Comparison of ENCODE assay signal across 2 cellular contexts in the genomic region with DNA sequence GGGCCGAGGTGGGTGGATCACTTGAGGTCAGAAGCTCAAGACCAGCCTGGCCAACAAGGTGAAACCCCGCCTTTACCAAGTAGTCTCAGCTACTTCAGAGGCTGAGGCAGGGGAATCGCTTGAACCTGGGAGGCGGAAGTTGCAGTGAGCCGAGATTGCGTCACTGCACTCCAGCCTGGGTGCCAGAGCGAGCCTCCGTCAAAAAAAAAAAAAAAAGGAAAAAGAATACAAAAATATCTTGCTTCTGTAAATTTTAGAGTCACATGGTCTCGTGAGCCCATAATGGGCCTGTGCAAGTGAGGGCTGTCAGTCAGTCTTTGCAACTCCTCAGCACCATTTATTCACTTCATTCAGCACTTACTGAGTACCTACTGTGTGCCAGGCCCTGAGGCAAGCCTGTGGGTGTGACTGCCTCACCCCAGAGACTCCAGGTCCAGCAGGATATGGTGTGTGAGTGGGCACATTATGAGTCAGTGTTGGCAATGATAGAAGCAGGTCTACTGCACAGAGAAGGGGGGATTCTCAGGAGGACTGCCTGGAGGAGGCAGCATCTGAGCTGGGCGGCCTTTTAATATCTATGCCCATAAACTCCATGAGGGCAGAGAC.
TF ChIP-seq lines count a peak whose summit lies in the region.

No MANE protein-coding gene starts in this region.

TF ChIP-seq in GM12878, 131 proteins besides CTCF, POLR2A, EP300 and RAD21 (continued from another document and continues in another):
- TF ChIP-seq E2F4 (IDR thresholded peaks at IDR 0.05; ENCODE audit: low read depth, low read length) (no peak), SREBF2 (IDR thresholded peaks at IDR 0.05; ENCODE audit: low read length) (no peak), NFIC (IDR thresholded peaks at IDR 0.05; ENCODE audit: low read depth, low read length) (no peak), CHD4 (IDR thresholded peaks at IDR 0.05) (no peak), RB1 (IDR thresholded peaks at IDR 0.05; ENCODE audit: borderline replicate concordance) (no peak), MEF2A (IDR thresholded peaks at IDR 0.05; ENCODE audit: insufficient read depth, low read depth, low read length) (no peak), CEBPB (IDR thresholded peaks at IDR 0.05; ENCODE audit: borderline replicate concordance in 1 of 2, low read depth in 2 of 2, low read length in 2 of 2) (peak in 1 of 2 experiments; percentile 60; a peak in 1 of 4 replicates), NBN (IDR thresholded peaks at IDR 0.05) (no peak; the same call in 1 of the 2 replicates), MXI1 (IDR thresholded peaks at IDR 0.05; ENCODE audit: low read depth, low read length) (no peak), NFYA (IDR thresholded peaks at IDR 0.05; ENCODE audit: borderline replicate concordance, low read depth, low read length) (no peak), MYC (IDR thresholded peaks at IDR 0.05; ENCODE audit: insufficient read depth, insufficient read length, insufficient replicate concordance, low read length, severe bottlenecking) (no peak), SREBF1 (IDR thresholded peaks at IDR 0.05; ENCODE audit: low read length) (no peak), SIN3A (IDR thresholded peaks at IDR 0.05; ENCODE audit: low read depth, low read length) (no peak), MEF2B (IDR thresholded peaks at IDR 0.05; ENCODE audit: partially characterized antibody, poor library complexity, severe bottlenecking) (no peak), REST (IDR thresholded peaks at IDR 0.05; ENCODE audit: low read depth, low read length) (no peak), KAT2A (conservative IDR thresholded peaks at IDR 0.05; ENCODE audit: control insufficient read depth, low read depth, low read length) (no peak), CBX5 (IDR thresholded peaks at IDR 0.05; ENCODE audit: low read depth) (no peak), SMAD5 (IDR thresholded peaks at IDR 0.05; ENCODE audit: low read depth) (no peak), KLF5 (IDR thresholded peaks at IDR 0.05; ENCODE audit: partially characterized antibody) (no peak), ASH2L (IDR thresholded peaks at IDR 0.05; ENCODE audit: borderline replicate concordance, low read depth) (no peak), SMAD1 (IDR thresholded peaks at IDR 0.05; ENCODE audit: low read depth, partially characterized antibody) (no peak), IKZF2 (IDR thresholded peaks at IDR 0.05) (no peak), NFXL1 (IDR thresholded peaks at IDR 0.05; ENCODE audit: borderline replicate concordance) (no peak), BCL11A (IDR thresholded peaks at IDR 0.05; ENCODE audit: low read depth, low read length) (no peak)
- TF ChIP-seq, protein P1, sequence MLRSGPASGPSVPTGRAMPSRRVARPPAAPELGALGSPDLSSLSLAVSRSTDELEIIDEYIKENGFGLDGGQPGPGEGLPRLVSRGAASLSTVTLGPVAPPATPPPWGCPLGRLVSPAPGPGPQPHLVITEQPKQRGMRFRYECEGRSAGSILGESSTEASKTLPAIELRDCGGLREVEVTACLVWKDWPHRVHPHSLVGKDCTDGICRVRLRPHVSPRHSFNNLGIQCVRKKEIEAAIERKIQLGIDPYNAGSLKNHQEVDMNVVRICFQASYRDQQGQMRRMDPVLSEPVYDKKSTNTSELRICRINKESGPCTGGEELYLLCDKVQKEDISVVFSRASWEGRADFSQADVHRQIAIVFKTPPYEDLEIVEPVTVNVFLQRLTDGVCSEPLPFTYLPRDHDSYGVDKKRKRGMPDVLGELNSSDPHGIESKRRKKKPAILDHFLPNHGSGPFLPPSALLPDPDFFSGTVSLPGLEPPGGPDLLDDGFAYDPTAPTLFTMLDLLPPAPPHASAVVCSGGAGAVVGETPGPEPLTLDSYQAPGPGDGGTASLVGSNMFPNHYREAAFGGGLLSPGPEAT (IDR thresholded peaks at IDR 0.05; ENCODE audit: low read depth) = no peak; the same call in 1 of the 2 replicates

TF ChIP-seq in HEK293T, 16 proteins besides CTCF, POLR2A, EP300 and RAD21 (continued from another document):
- TF ChIP-seq FOXK2 (IDR thresholded peaks at IDR 0.05) = no peak
- TF ChIP-seq SP1 (IDR thresholded peaks at IDR 0.05) = no peak
- no peak for TF ChIP-seq HDGF (IDR thresholded peaks at IDR 0.05; ENCODE audit: borderline replicate concordance)
- TF ChIP-seq NFRKB (IDR thresholded peaks at IDR 0.05) = no peak
- no peak for TF ChIP-seq CTBP1 (IDR thresholded peaks at IDR 0.05; ENCODE audit: borderline replicate concordance)
